In the genomic region with DNA sequence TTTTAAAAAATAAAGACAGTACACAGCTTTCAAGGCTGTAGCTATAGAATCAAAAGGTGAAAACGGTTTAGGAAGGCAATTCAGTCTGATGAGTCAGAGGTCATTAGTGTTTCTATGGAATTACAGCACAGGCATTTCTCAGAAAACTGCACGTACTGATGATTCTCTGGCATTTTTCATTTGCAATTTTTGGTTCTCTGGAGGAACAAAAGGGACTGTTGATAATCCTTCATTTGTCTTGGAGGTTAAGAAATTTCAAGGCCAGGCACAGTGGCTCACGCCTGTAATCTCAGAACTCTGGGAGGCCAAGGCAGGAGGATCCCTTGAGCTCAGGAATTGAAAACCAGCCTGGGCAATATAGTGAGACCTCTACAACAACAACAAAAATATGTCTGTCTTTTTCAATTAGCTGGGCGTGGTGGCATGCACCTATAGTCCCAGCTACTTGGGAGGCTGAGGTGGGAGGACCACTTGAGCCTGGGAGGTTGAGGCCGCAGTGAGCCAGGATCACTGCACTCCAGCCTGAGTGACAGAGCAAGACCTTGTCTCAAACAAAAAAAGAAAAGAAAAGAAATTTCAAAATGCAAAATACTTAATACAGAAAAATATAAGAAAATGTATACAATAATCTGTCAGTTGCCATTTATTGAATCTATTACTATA, we compare ENCODE assay signal across 16 cellular contexts. TPM values are rescaled to one million over a fixed set of nuclear protein-coding genes. Genes with fewer than 3 reads are reported as not detected.
DNase-seq lines count a peak whose midpoint lies in the region; ATAC-seq and TF ChIP-seq lines count a peak whose summit lies in the region.
"Had no signal": no experiment of that assay in that cellular context is flagged by ENCODE, and none has a peak within 500 bp of the region (broad histone marks: within the 10 kb centered on the region; RNA-seq: fewer than 3 reads in every experiment).

No MANE protein-coding gene starts in this region.

- H3K9me3 ChIP-seq in GM23248 (ENCODE audit: low read depth): no peaks in the 10 kb centered on the region

- no peak overlapping the region for H3K27ac Mint-ChIP-seq in activated T-cell treated with anti-CD3 and anti-CD28 coated beads, Interleukin-2, amount 50 U/mL, for 24 hours
- H3K27ac Mint-ChIP-seq: activated naive CD8-positive, alpha-beta T cell treated with anti-CD3 and anti-CD28 coated beads, Interleukin-2, amount 10 ng/mL, durations not matched to agents 7 days and 5 days; CD4-positive, CD25-positive, alpha-beta regulatory T cell; T-helper 2 cell treated with Interferon-gamma antibody and Interleukin-4, amounts not matched to agents 5 μg/mL and 100 μg/mL, for 36 hours had no signal

- H3K36me3 Mint-ChIP-seq in activated T-cell treated with anti-CD3 and anti-CD28 coated beads, Interleukin-2, amount 50 U/mL, for 24 hours (ENCODE audit: low read depth): no peaks in the 10 kb centered on the region
- H3K36me3 Mint-ChIP-seq: activated naive CD8-positive, alpha-beta T cell treated with anti-CD3 and anti-CD28 coated beads, Interleukin-2, amount 10 ng/mL, durations not matched to agents 7 days and 5 days; CD4-positive, CD25-positive, alpha-beta regulatory T cell had no signal

- no peak overlapping the region for H3K9ac ChIP-seq in GM23248

- no peaks in the 10 kb centered on the region; the same call in 1 of the 2 replicates for H3F3A ChIP-seq in GM23248 (ENCODE audit: insufficient read depth)

- no peaks in the 10 kb centered on the region for H4K20me1 ChIP-seq in GM23248 (ENCODE audit: insufficient read depth)

- no peak overlapping the region for H3K4me3 ChIP-seq in GM23248
- H3K4me3 ChIP-seq in choroid plexus epithelial cell (ENCODE audit: low read depth, low read length): no peak overlapping the region
- no peak overlapping the region for H3K4me3 ChIP-seq in retinal pigment epithelial cell (ENCODE audit: low read length)

- peak; percentile 53 for DNase-seq in GM23248
- peak; percentile 33 for DNase-seq in RPMI7951 (ENCODE audit: low read depth)
- DNase-seq in choroid plexus epithelial cell (ENCODE audit: low read depth): peak; percentile 38
- peak; percentile 33 for DNase-seq in retinal pigment epithelial cell (ENCODE audit: low read depth)
- DNase-seq in activated T-cell treated with anti-CD3 and anti-CD28 coated beads, Interleukin-2, amount 50 U/mL, for 24 hours: no peak
- DNase-seq in NCI-H1092 treated with DMSO at 0.1 percent for 48 hours (lab: John Stamatoyannopoulos, UW): no peak
- DNase-seq: activated CD4-positive, alpha-beta T cell treated with anti-CD3 and anti-CD28 coated beads for 4 hours; activated naive CD8-positive, alpha-beta T cell treated with anti-CD3 and anti-CD28 coated beads, Interleukin-2, amount 10 ng/mL, durations not matched to agents 7 days and 5 days; activated T-cell treated with anti-CD3 and anti-CD28 coated beads for 4 hours; cerebellar nuclear complex; glutamatergic neuron; midbrain; stimulated activated CD4-positive, alpha-beta T cell treated with anti-CD3 and anti-CD28 coated beads, Interleukin-12 subunit alpha, Interleukin-12 subunit beta, amount 100 ng/mL, for 4 hours had no signal

- no peak for ATAC-seq in HG02642 (IDR thresholded peaks at IDR 0.05; ENCODE audit: poor library complexity, unreplicated experiment)

- peaks cover 10% of the 10 kb centered on the region for H3K27me3 Mint-ChIP-seq in activated T-cell treated with anti-CD3 and anti-CD28 coated beads, Interleukin-2, amount 50 U/mL, for 24 hours

- no peaks in the 10 kb centered on the region for H3K79me2 ChIP-seq in GM23248 (ENCODE audit: insufficient read depth)

- peaks cover 6% of the 10 kb centered on the region for H3K4me1 Mint-ChIP-seq in activated T-cell treated with anti-CD3 and anti-CD28 coated beads, Interleukin-2, amount 50 U/mL, for 24 hours (ENCODE audit: low read depth)
- H3K4me1 Mint-ChIP-seq: activated naive CD8-positive, alpha-beta T cell treated with anti-CD3 and anti-CD28 coated beads, Interleukin-2, amount 10 ng/mL, durations not matched to agents 7 days and 5 days; CD4-positive, CD25-positive, alpha-beta regulatory T cell had no signal

- no peaks in the 10 kb centered on the region for H3K9me2 ChIP-seq in GM23248 (ENCODE audit: insufficient read depth)

- H3K36me3 ChIP-seq in GM23248 (ENCODE audit: low read depth): no peaks in the 10 kb centered on the region

- no peak overlapping the region for H3K4me3 Mint-ChIP-seq in activated T-cell treated with anti-CD3 and anti-CD28 coated beads, Interleukin-2, amount 50 U/mL, for 24 hours
- H3K4me3 Mint-ChIP-seq: activated naive CD8-positive, alpha-beta T cell treated with anti-CD3 and anti-CD28 coated beads, Interleukin-2, amount 10 ng/mL, durations not matched to agents 7 days and 5 days; CD4-positive, CD25-positive, alpha-beta regulatory T cell; T-helper 2 cell treated with Interferon-gamma antibody and Interleukin-4, amounts not matched to agents 5 μg/mL and 100 μg/mL, for 36 hours had no signal

- no peaks in the 10 kb centered on the region for H3K4me1 ChIP-seq in GM23248 (ENCODE audit: insufficient read depth)

- WGBS in GM23248 (ENCODE audit: low coverage in 1 of 2, low lambda C conversion rate in 2 of 2, missing lambda C conversion rate in 2 of 2), 2 experiments: 68 to 74% methylated on average over 5 of the region's 5 CpGs

- TF ChIP-seq CTCF in choroid plexus epithelial cell (conservative IDR thresholded peaks at IDR 0.05; ENCODE audit: low read depth, low read length) (no peak), retinal pigment epithelial cell (conservative IDR thresholded peaks at IDR 0.05; ENCODE audit: low read depth, low read length) (no peak)

- no peaks in the 10 kb centered on the region for H3K27me3 ChIP-seq in GM23248 (replicated peaks; ENCODE audit: insufficient read depth)

- H3K9me3 Mint-ChIP-seq in activated T-cell treated with anti-CD3 and anti-CD28 coated beads, Interleukin-2, amount 50 U/mL, for 24 hours: no peaks in the 10 kb centered on the region
- H3K9me3 Mint-ChIP-seq: activated naive CD8-positive, alpha-beta T cell treated with anti-CD3 and anti-CD28 coated beads, Interleukin-2, amount 10 ng/mL, durations not matched to agents 7 days and 5 days; CD4-positive, CD25-positive, alpha-beta regulatory T cell; T-helper 2 cell treated with Interferon-gamma antibody and Interleukin-4, amounts not matched to agents 5 μg/mL and 100 μg/mL, for 36 hours had no signal

- no peak overlapping the region for H3K4me2 ChIP-seq in GM23248 (ENCODE audit: unreplicated experiment)

- in situ Hi-C loops in GM23248 (cut with MboI): no loop called here

- H2AFZ ChIP-seq in GM23248: no peak overlapping the region

- no peak overlapping the region for H3K27ac ChIP-seq in GM23248

RNA-seq across cellular contexts. Expression of a gene that starts 27.3 kb away (rescaled TPM):
- not detected in 2 replicates for total RNA-seq in GM23248 (2014; rRNA removed; shearing (Covaris generic))
- polyA plus RNA-seq in GM23248 (2016; fragmentation: Nextera tagmentation; extraction: Ambion mirVana): 0.06 and 0.16 TPM in 2 replicates
- 0.29 and 1.4 TPM in 2 replicates for total RNA-seq in RPMI7951 (2014; rRNA removed; shearing (Covaris generic))
- polyA plus RNA-seq: CD4-positive, CD25-positive, alpha-beta regulatory T cell had no signal

RNA-seq across cellular contexts. Expression of a gene that starts 33.1 kb away (rescaled TPM):
- 0.11 and 0.38 TPM in 2 replicates for total RNA-seq in GM23248 (2014; rRNA removed; shearing (Covaris generic))
- 0.08 and 0.14 TPM in 2 replicates for polyA plus RNA-seq in GM23248 (2016; fragmentation: Nextera tagmentation; extraction: Ambion mirVana)
- total RNA-seq in RPMI7951 (2014; rRNA removed; shearing (Covaris generic)): 31.2 and 43.6 TPM in 2 replicates
- total RNA-seq: activated naive CD8-positive, alpha-beta T cell treated with anti-CD3 and anti-CD28 coated beads, Interleukin-2, amount 10 ng/mL, durations not matched to agents 7 days and 5 days; CD4-positive, CD25-positive, alpha-beta regulatory T cell had no signal
- polyA plus RNA-seq: CD4-positive, CD25-positive, alpha-beta regulatory T cell had no signal

Comparison
In these comparisons a context has a peak if more than half of its experiments do, and no peak if none do; other contexts are left out.
1. DNase-seq: peak in GM23248 (single experiment), RPMI7951 (single experiment), choroid plexus epithelial cell (single experiment) and retinal pigment epithelial cell (single experiment); none in activated T-cell treated with anti-CD3 and anti-CD28 coated beads, Interleukin-2, amount 50 U/mL, for 24 hours (single experiment) and NCI-H1092 treated with DMSO at 0.1 percent for 48 hours (single experiment).
2. RNA of a gene that starts 33.1 kb away (total RNA-seq): 31.2 to 43.6 TPM in RPMI7951; 0.11 to 0.38 TPM in GM23248; every median in the first group is over 10 times any median in the second.